In the genomic region with DNA sequence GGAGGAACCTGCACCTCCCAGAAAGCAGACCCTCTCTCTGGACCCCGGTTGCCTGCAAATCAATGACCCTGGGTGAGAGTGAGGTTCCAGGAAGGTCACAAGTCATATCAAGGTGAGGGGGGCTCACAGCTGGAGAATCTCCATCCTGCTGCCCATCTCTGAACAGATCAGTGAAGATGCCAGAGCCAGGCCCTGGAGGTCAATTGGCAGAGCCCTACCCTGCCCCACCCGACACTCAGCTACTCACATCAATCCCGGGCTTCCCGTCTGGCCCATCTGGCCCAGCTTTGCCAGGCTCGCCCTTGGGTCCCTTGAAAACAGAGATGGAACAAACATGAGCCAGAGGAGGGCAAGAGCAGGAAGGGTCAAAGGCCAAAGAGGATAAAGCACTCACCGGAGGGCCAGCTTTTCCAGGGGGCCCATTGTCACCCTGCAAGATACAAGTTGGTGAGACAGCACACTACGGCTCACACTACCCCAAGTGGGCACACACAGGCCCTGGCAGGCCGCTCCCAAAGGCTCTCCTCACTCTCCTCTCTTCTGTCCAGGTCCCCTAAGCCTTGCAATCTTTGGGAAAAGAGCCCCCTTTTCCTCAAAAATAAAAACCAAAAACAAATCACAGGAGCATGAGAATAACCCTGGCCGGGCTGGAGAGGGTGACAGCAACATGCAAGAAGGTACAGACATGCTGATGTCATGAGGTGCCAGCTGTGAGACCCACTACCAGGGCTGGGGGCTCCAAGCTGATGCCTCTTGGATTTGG, we compare ENCODE assay signal across 13 cellular contexts. TPM values are rescaled to one million over a fixed set of nuclear protein-coding genes. Genes with fewer than 3 reads are reported as not detected.
DNase-seq lines count a peak whose midpoint lies in the region; ATAC-seq, FAIRE-seq and TF ChIP-seq lines count a peak whose summit lies in the region.
"Had no signal": no experiment of that assay in that cellular context is flagged by ENCODE, and none has a peak within 500 bp of the region (broad histone marks: within the 10 kb centered on the region; RNA-seq: fewer than 3 reads in every experiment).

No MANE protein-coding gene starts in this region.

- H4K20me1 ChIP-seq in astrocyte (ENCODE audit: insufficient read depth, low read length): no peaks in the 10 kb centered on the region

- TF ChIP-seq EP300 in sigmoid colon (IDR thresholded peaks at IDR 0.05): no peak

- H3K79me2 ChIP-seq in astrocyte (ENCODE audit: insufficient read depth, low read length): no peaks in the 10 kb centered on the region

- WGBS in sigmoid colon, 2 donors: 79 to 88% methylated on average over 9 of the region's 9 CpGs

- peak overlapping the region; percentile 74 for H3K4me2 ChIP-seq in astrocyte (ENCODE audit: low read length)

- H3K27me3 ChIP-seq in astrocyte (ENCODE audit: insufficient read depth, low read length) (peaks cover 23% of the 10 kb centered on the region), sigmoid colon (peaks cover 16 to 37% (median 26%) of the 10 kb centered on the region in 3 donors)

- TF ChIP-seq CTCF in astrocyte (IDR thresholded peaks at IDR 0.05; ENCODE audit: insufficient read depth, low read depth, low read length) (no peak), sigmoid colon (IDR thresholded peaks at IDR 0.05) (no peak)

- H3K27ac ChIP-seq in astrocyte (ENCODE audit: low read depth, low read length) (no peak overlapping the region), sigmoid colon (no peak overlapping the region)
- H3K27ac ChIP-seq: pancreas had no signal

- H3K27ac Mint-ChIP-seq in stimulated activated naive CD8-positive, alpha-beta T cell treated with anti-CD3 and anti-CD28 coated beads, Interleukin-15, Interleukin-2, amounts not matched to agents 100 ng/mL and 50 ng/mL, for 24 hours: peak overlapping the region; percentile 66
- peak overlapping the region; percentile 66 for H3K27ac Mint-ChIP-seq in astrocyte (ENCODE audit: unreplicated experiment)

- no peak for TF ChIP-seq POLR2A in sigmoid colon (IDR thresholded peaks at IDR 0.05)

- FAIRE-seq in astrocyte (lab: Jason Lieb, UNC): no peak
- FAIRE-seq: pancreas had no signal

- H3K36me3 ChIP-seq in astrocyte (ENCODE audit: insufficient read depth, low read length) (no peaks in the 10 kb centered on the region), sigmoid colon (no peaks in the 10 kb centered on the region)
- H3K36me3 ChIP-seq: pancreas, tibial nerve had no signal

- H2AFZ ChIP-seq in astrocyte (ENCODE audit: low read depth, low read length): peak overlapping the region; percentile 8

- intact Hi-C loops in sigmoid colon (cut with DNase I) (loop anchor here (2.0 kb wide), 2 partner anchors 153 to 161 kb away; a partner anchor contains a TSS), posterior vena cava (cut with DNase I) (no loop called here)

- no peak for ATAC-seq in stimulated activated naive CD8-positive, alpha-beta T cell treated with anti-CD3 and anti-CD28 coated beads, Interleukin-15, Interleukin-2, amounts not matched to agents 100 U/mL and 50 U/mL, for 24 hours
- ATAC-seq in HG03025 (IDR thresholded peaks at IDR 0.05; ENCODE audit: low FRiP score, unreplicated experiment): no peak
- ATAC-seq: esophagus mucosa had no signal

- H3K4me1 Mint-ChIP-seq in stimulated activated naive CD8-positive, alpha-beta T cell treated with anti-CD3 and anti-CD28 coated beads, Interleukin-15, Interleukin-2, amounts not matched to agents 100 ng/mL and 50 ng/mL, for 24 hours (ENCODE audit: low read depth): peaks cover 41% of the 10 kb centered on the region
- H3K4me1 Mint-ChIP-seq in astrocyte (ENCODE audit: low read depth, unreplicated experiment): peaks cover 17% of the 10 kb centered on the region

- DNase-seq in stimulated activated naive CD8-positive, alpha-beta T cell treated with anti-CD3 and anti-CD28 coated beads, Interleukin-15, Interleukin-2, amounts not matched to agents 100 U/mL and 50 U/mL, for 24 hours: no peak
- DNase-seq in astrocyte (ENCODE audit: low read depth) (no peak), myocyte (ENCODE audit: low read depth) (peak; percentile 17), sigmoid colon (no peak), posterior vena cava (ENCODE audit: low spot score) (no peak), HPDE6-E6E7 (ENCODE audit: extremely low spot score) (no peak)
- DNase-seq: NCI-H2029 treated with DMSO at 0.1 percent for 48 hours; pancreas; stimulated activated CD4-positive, alpha-beta T cell treated with anti-CD3 and anti-CD28 coated beads, Interleukin-4, amount 100 ng/mL, for 24 hours had no signal

- H3K9ac ChIP-seq in astrocyte (ENCODE audit: low read length): no peak overlapping the region

- H3K4me1 ChIP-seq in astrocyte (ENCODE audit: insufficient read depth, low read length) (peaks cover 22% of the 10 kb centered on the region), sigmoid colon (peaks cover 0 to 31% (median 26%) of the 10 kb centered on the region in 4 donors)
- H3K4me1 ChIP-seq: pancreas had no signal

- no peaks in the 10 kb centered on the region for H3K9me3 Mint-ChIP-seq in stimulated activated naive CD8-positive, alpha-beta T cell treated with anti-CD3 and anti-CD28 coated beads, Interleukin-15, Interleukin-2, amounts not matched to agents 100 ng/mL and 50 ng/mL, for 24 hours
- H3K9me3 Mint-ChIP-seq in astrocyte (ENCODE audit: unreplicated experiment): no peaks in the 10 kb centered on the region

- peaks cover 19% of the 10 kb centered on the region for H3K27me3 Mint-ChIP-seq in stimulated activated naive CD8-positive, alpha-beta T cell treated with anti-CD3 and anti-CD28 coated beads, Interleukin-15, Interleukin-2, amounts not matched to agents 100 ng/mL and 50 ng/mL, for 24 hours
- peaks cover 34% of the 10 kb centered on the region for H3K27me3 Mint-ChIP-seq in astrocyte (ENCODE audit: low read depth, unreplicated experiment)

- H3K4me3 Mint-ChIP-seq in stimulated activated naive CD8-positive, alpha-beta T cell treated with anti-CD3 and anti-CD28 coated beads, Interleukin-15, Interleukin-2, amounts not matched to agents 100 ng/mL and 50 ng/mL, for 24 hours: peak overlapping the region; percentile 60
- H3K4me3 Mint-ChIP-seq in astrocyte (ENCODE audit: unreplicated experiment): peak overlapping the region; percentile 79

- H3K9me3 ChIP-seq in astrocyte (ENCODE audit: insufficient read depth, low read depth, low read length) (no peaks in the 10 kb centered on the region), sigmoid colon (no peaks in the 10 kb centered on the region)
- H3K9me3 ChIP-seq: pancreas, tibial nerve had no signal

- no peak overlapping the region for H3K4me3 ChIP-seq in astrocyte (ENCODE audit: insufficient read depth, low read depth, low read length)
- H3K4me3 ChIP-seq in sigmoid colon: no peak overlapping the region

- no peaks in the 10 kb centered on the region for H3K36me3 Mint-ChIP-seq in stimulated activated naive CD8-positive, alpha-beta T cell treated with anti-CD3 and anti-CD28 coated beads, Interleukin-15, Interleukin-2, amounts not matched to agents 100 ng/mL and 50 ng/mL, for 24 hours (ENCODE audit: low read depth)
- peaks cover 6% of the 10 kb centered on the region for H3K36me3 Mint-ChIP-seq in astrocyte (ENCODE audit: low read depth, unreplicated experiment)

RNA-seq across cellular contexts. Expression of a gene that starts 2.9 kb away (rescaled TPM):
- total RNA-seq in astrocyte (1.5 and 2.1 TPM in 2 replicates), myocyte (0.24 and 0.94 TPM in 2 replicates), sigmoid colon (1 to 10 TPM in 3 of 4 donors, under 1 TPM in 1; 0.99 to 3.6 (median 1.3) TPM), posterior vena cava (1 to 10 TPM in 1 of 2 donors, under 1 TPM in 1; 0.67 to 3.1 TPM)
- polyA plus RNA-seq in myocyte (2012): 0.25 TPM
- polyA plus RNA-seq in sigmoid colon: 10 to 100 TPM in 1 of 3 donors, 1 to 10 TPM in 2; 1.2 to 19.6 (median 2.4) TPM

RNA-seq across cellular contexts. Expression of a gene that starts 56.1 kb away (rescaled TPM):
- total RNA-seq in astrocyte (62.4 and 62.5 TPM in 2 replicates), myocyte (52.2 and 67.8 TPM in 2 replicates), sigmoid colon (10 to 100 TPM; 31.0 to 40.7 (median 40.5) TPM), posterior vena cava (10 to 100 TPM; 42.3 to 51.4 TPM)
- 26.4 TPM for polyA plus RNA-seq in myocyte (2012)
- polyA plus RNA-seq in sigmoid colon: 10 to 100 TPM; 10.8 to 28.0 (median 11.8) TPM

RNA-seq across cellular contexts. Expression of a gene that starts 59.4 kb away (rescaled TPM):
- 16.8 and 18.3 TPM in 2 replicates for total RNA-seq in astrocyte
- 15.8 and 21.2 TPM in 2 replicates for total RNA-seq in myocyte
- 13.5 TPM for polyA plus RNA-seq in myocyte (2012)
- 10 to 100 TPM; 20.5 to 28.5 (median 25.5) TPM for total RNA-seq in sigmoid colon
- polyA plus RNA-seq in sigmoid colon: 100 to 1,000 TPM in 1 of 3 donors, 10 to 100 TPM in 2; 22.8 to 113 (median 24.3) TPM
- total RNA-seq in posterior vena cava: 10 to 100 TPM; 26.0 to 44.8 TPM
